12 cellular contexts compared by ENCODE assay signal in the genomic region with DNA sequence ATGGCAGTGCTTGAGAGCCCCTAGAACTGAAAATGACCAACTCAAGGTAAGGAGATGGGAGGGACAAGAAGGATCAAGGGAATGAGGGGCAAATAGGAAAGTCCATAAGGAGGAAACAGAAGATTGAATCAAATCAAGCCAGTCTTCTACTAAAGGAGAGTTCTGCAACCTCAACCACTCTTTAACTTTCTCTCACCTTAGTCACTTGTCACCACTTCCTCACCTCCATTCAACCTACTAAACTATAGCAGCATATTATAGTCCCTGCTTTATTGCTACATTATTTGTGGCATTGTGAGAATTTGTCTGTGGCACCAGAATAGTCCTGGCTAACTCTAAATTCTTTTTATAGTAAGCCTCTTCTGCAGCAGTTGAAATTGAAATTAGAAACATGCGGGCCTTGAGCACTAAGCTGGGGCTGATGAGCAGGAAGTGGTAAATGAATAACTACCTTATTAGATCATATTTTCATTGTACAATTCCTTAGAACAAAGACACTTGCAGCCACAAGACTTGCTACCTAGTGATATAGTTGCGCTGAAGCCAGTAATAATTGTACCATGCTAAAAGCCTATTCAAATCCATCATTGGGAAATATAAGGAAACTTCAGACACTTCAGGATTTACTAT.
DNase-seq lines count a peak whose midpoint lies in the region; ATAC-seq and TF ChIP-seq lines count a peak whose summit lies in the region.
"Had no signal": no experiment of that assay in that cellular context is flagged by ENCODE, and none has a peak within 500 bp of the region (broad histone marks: within the 10 kb centered on the region; RNA-seq: fewer than 3 reads in every experiment).

No MANE protein-coding gene starts in this region.

- no peak for DNase-seq in activated naive CD4-positive, alpha-beta T cell (lab: John Stamatoyannopoulos, UW)
- DNase-seq in astrocyte of the spinal cord (ENCODE audit: low read depth, low spot score) (peak; percentile 54), NCI-H345 treated with DMSO at 0.1 percent for 48 hours (lab: John Stamatoyannopoulos, UW; ENCODE audit: unreplicated experiment) (no peak), KG1 (lab: John Stamatoyannopoulos, UW) (no peak), NCI-H2029 treated with DMSO at 0.1 percent for 48 hours (lab: John Stamatoyannopoulos, UW) (no peak)
- no peak for DNase-seq in stimulated activated naive CD8-positive, alpha-beta T cell treated with anti-CD3 and anti-CD28 coated beads, Interleukin-15, Interleukin-2, amounts not matched to agents 100 U/mL and 50 U/mL, for 24 hours
- DNase-seq: amniotic stem cell, head of caudate nucleus, NCI-H69 had no signal

- no peaks in the 10 kb centered on the region for H3K9me3 Mint-ChIP-seq in activated naive CD4-positive, alpha-beta T cell treated with anti-CD3 and anti-CD28 coated beads, Interleukin-2, amount 50 U/mL, for 24 hours

- no peaks in the 10 kb centered on the region for H3K36me3 Mint-ChIP-seq in activated naive CD4-positive, alpha-beta T cell treated with anti-CD3 and anti-CD28 coated beads, Interleukin-2, amount 50 U/mL, for 24 hours

- H3K27ac Mint-ChIP-seq in activated naive CD4-positive, alpha-beta T cell treated with anti-CD3 and anti-CD28 coated beads, Interleukin-2, amount 50 U/mL, for 24 hours = no peak overlapping the region
- H3K27ac Mint-ChIP-seq: B cell had no signal

- H3K4me3 ChIP-seq in astrocyte of the spinal cord (ENCODE audit: low read depth, low read length) = no peak overlapping the region

- in situ Hi-C loops in astrocyte of the spinal cord (cut with HindIII; ENCODE audit: low sequenced_read_pairs) = no loop called here

- no peaks in the 10 kb centered on the region for H3K27me3 Mint-ChIP-seq in activated naive CD4-positive, alpha-beta T cell treated with anti-CD3 and anti-CD28 coated beads, Interleukin-2, amount 50 U/mL, for 24 hours

- no peak for TF ChIP-seq CTCF in astrocyte of the spinal cord (IDR thresholded peaks at IDR 0.05; ENCODE audit: low read depth, low read length)

- ATAC-seq in HG03378 (IDR thresholded peaks at IDR 0.05; ENCODE audit: unreplicated experiment) = peak; percentile 66
- peak; percentile 61 for ATAC-seq in stimulated activated naive CD8-positive, alpha-beta T cell treated with anti-CD3 and anti-CD28 coated beads, Interleukin-15, Interleukin-2, amounts not matched to agents 100 U/mL and 50 U/mL, for 24 hours

- peak overlapping the region; percentile 23 for H3K4me3 Mint-ChIP-seq in activated naive CD4-positive, alpha-beta T cell treated with anti-CD3 and anti-CD28 coated beads, Interleukin-2, amount 50 U/mL, for 24 hours
- H3K4me3 Mint-ChIP-seq: B cell had no signal

- peaks cover 33% of the 10 kb centered on the region for H3K4me1 Mint-ChIP-seq in activated naive CD4-positive, alpha-beta T cell treated with anti-CD3 and anti-CD28 coated beads, Interleukin-2, amount 50 U/mL, for 24 hours
- H3K4me1 Mint-ChIP-seq: B cell had no signal
